Comparison of ENCODE assay signal across 40 cellular contexts in genomic region chr2:121972203-121972602, GRCh38.
"Had no signal": no experiment of that assay in that cellular context is flagged by ENCODE, and none has a peak within 500 bp of the region (broad histone marks: within the 10 kb centered on the region; RNA-seq: fewer than 3 reads in every experiment).

No MANE protein-coding gene starts in this region.

- H3K4me1 Mint-ChIP-seq: activated CD4-positive, alpha-beta memory T cell treated with anti-CD3 and anti-CD28 coated beads, Interleukin-2, amount 10 ng/mL, durations not matched to agents 7 days and 5 days; activated CD8-positive, alpha-beta memory T cell treated with anti-CD3 and anti-CD28 coated beads, Interleukin-2, amount 10 ng/mL, durations not matched to agents 7 days and 5 days; activated naive CD4-positive, alpha-beta T cell treated with anti-CD3 and anti-CD28 coated beads, Interleukin-2, amount 10 ng/mL, durations not matched to agents 7 days and 5 days had no signal

- FAIRE-seq: bronchial epithelial cell, TTC549 had no signal

- H3K27me3 Mint-ChIP-seq: activated naive CD8-positive, alpha-beta T cell had no signal

- H3K27me3 ChIP-seq: ascending aorta, cardiac muscle cell had no signal

- H3K4me3 ChIP-seq: ascending aorta, cardiac muscle cell had no signal

- H3K36me3 Mint-ChIP-seq: activated CD8-positive, alpha-beta memory T cell treated with anti-CD3 and anti-CD28 coated beads, Interleukin-2, amount 10 ng/mL, durations not matched to agents 7 days and 5 days; activated naive CD4-positive, alpha-beta T cell treated with anti-CD3 and anti-CD28 coated beads, Interleukin-2, amount 10 ng/mL, durations not matched to agents 7 days and 5 days; activated naive CD4-positive, alpha-beta T cell treated with anti-CD3 and anti-CD28 coated beads, Interleukin-2, amount 50 U/mL, for 24 hours; activated naive CD8-positive, alpha-beta T cell; activated naive CD8-positive, alpha-beta T cell treated with anti-CD3 and anti-CD28 coated beads, Interleukin-2, amount 10 ng/mL, durations not matched to agents 7 days and 5 days; brain; WTC11 had no signal

- DNase-seq: activated CD4-positive, alpha-beta memory T cell treated with anti-CD3 and anti-CD28 coated beads, Interleukin-2, amount 10 ng/mL, durations not matched to agents 7 days and 5 days; activated CD4-positive, alpha-beta T cell treated with anti-CD3 and anti-CD28 coated beads for 1 hour; activated CD4-positive, alpha-beta T cell treated with anti-CD3 and anti-CD28 coated beads for 36 hours; activated CD4-positive, alpha-beta T cell treated with anti-CD3 and anti-CD28 coated beads for 48 hours; activated CD4-positive, alpha-beta T cell treated with anti-CD3 and anti-CD28 coated beads, Interleukin-2, amount 10 ng/mL, durations not matched to agents 7 days and 5 days; activated CD4-positive, alpha-beta T cell treated with anti-CD3 and anti-CD28 coated beads, Interleukin-2, amount 50 U/mL, for 48 hours; activated CD4-positive, CD25-positive, alpha-beta regulatory T cell; activated CD8-positive, alpha-beta memory T cell treated with anti-CD3 and anti-CD28 coated beads for 24 hours; activated CD8-positive, alpha-beta memory T cell treated with anti-CD3 and anti-CD28 coated beads, Interleukin-2, amount 10 ng/mL, durations not matched to agents 7 days and 5 days; activated CD8-positive, alpha-beta memory T cell treated with anti-CD3 and anti-CD28 coated beads, Interleukin-2, amount 50 U/mL, for 48 hours; activated CD8-positive, alpha-beta T cell treated with anti-CD3 and anti-CD28 coated beads, Interleukin-2, amount 10 ng/mL, durations not matched to agents 7 days and 5 days; activated effector memory CD4-positive, alpha-beta T cell treated with Interleukin-2 at 50 U/mL for 16 hours; activated gamma-delta T cell; activated naive CD4-positive, alpha-beta T cell treated with anti-CD3 and anti-CD28 coated beads, Interleukin-2, amount 10 ng/mL, durations not matched to agents 7 days and 5 days; activated naive CD4-positive, alpha-beta T cell treated with Interleukin-2 at 50 U/mL for 16 hours; activated naive CD8-positive, alpha-beta T cell treated with anti-CD3 and anti-CD28 coated beads, Interleukin-2, amount 10 ng/mL, durations not matched to agents 7 days and 5 days; activated naive CD8-positive, alpha-beta T cell treated with anti-CD3 and anti-CD28 coated beads, Interleukin-2, amount 50 U/mL, for 24 hours; activated T-cell treated with anti-CD3 and anti-CD28 coated beads, Interleukin-2, amount 50 U/mL, for 24 hours; activated T-cell treated with anti-CD3 and anti-CD28 coated beads, Interleukin-2, amount 50 U/mL, for 48 hours; amygdala; anterior cingulate cortex; caudate nucleus; cerebellar nuclear complex; T-helper 1 cell; T-helper 2 cell; T-helper 9 cell; WERI-Rb-1 had no signal

- H3K9me3 ChIP-seq: ascending aorta had no signal

- H3K27ac Mint-ChIP-seq: activated CD4-positive, alpha-beta memory T cell treated with anti-CD3 and anti-CD28 coated beads, Interleukin-2, amount 10 ng/mL, durations not matched to agents 7 days and 5 days; activated CD4-positive, alpha-beta T cell treated with anti-CD3 and anti-CD28 coated beads for 36 hours; activated CD4-positive, alpha-beta T cell treated with anti-CD3 and anti-CD28 coated beads, Interleukin-2, amount 10 ng/mL, durations not matched to agents 7 days and 5 days; activated CD8-positive, alpha-beta memory T cell treated with anti-CD3 and anti-CD28 coated beads, Interleukin-2, amount 10 ng/mL, durations not matched to agents 7 days and 5 days; activated CD8-positive, alpha-beta T cell treated with anti-CD3 and anti-CD28 coated beads, Interleukin-2, amount 10 ng/mL, durations not matched to agents 7 days and 5 days; activated naive CD4-positive, alpha-beta T cell treated with anti-CD3 and anti-CD28 coated beads, Interleukin-2, amount 10 ng/mL, durations not matched to agents 7 days and 5 days; activated naive CD4-positive, alpha-beta T cell treated with anti-CD3 and anti-CD28 coated beads, Interleukin-2, amount 50 U/mL, for 24 hours; activated naive CD8-positive, alpha-beta T cell; activated naive CD8-positive, alpha-beta T cell treated with anti-CD3 and anti-CD28 coated beads, Interleukin-2, amount 10 ng/mL, durations not matched to agents 7 days and 5 days; activated naive CD8-positive, alpha-beta T cell treated with anti-CD3 and anti-CD28 coated beads, Interleukin-2, amount 50 U/mL, for 24 hours; activated T-cell treated with anti-CD3 and anti-CD28 coated beads, Interleukin-2, amount 50 U/mL, for 24 hours; activated T-helper 2 cell treated with anti-CD3 and anti-CD28 coated beads, Interferon-gamma antibody, Interleukin-2, Interleukin-4, amounts not matched to agents 10 μg/mL and 5 μg/mL and 100 μg/mL, durations not matched to agents 14 hours and 24 hours and 36 hours; T-helper 1 cell treated with Interleukin-12 subunit alpha and Interleukin-12 subunit beta and Interleukin-4 antibody, amounts not matched to agents 30 μg/mL and 1 μg/mL, for 36 hours; T-helper 2 cell treated with Interferon-gamma antibody and Interleukin-4, amounts not matched to agents 5 μg/mL and 100 μg/mL, for 36 hours; WTC11 had no signal

- ATAC-seq: activated CD4-positive, alpha-beta T cell treated with anti-CD3 and anti-CD28 coated beads for 36 hours; activated CD4-positive, CD25-positive, alpha-beta regulatory T cell treated with anti-CD3 and anti-CD28 coated beads, Interleukin-2, amount 50 U/mL, for 24 hours; activated CD8-positive, alpha-beta memory T cell treated with anti-CD3 and anti-CD28 coated beads, Interleukin-2, amount 10 ng/mL, durations not matched to agents 7 days and 5 days; activated CD8-positive, alpha-beta T cell treated with anti-CD3 and anti-CD28 coated beads, Interleukin-2, amount 10 ng/mL, durations not matched to agents 7 days and 5 days; activated naive CD8-positive, alpha-beta T cell treated with anti-CD3 and anti-CD28 coated beads, Interleukin-2, amount 50 U/mL, for 24 hours; WTC11 had no signal

- H3K36me3 ChIP-seq: ascending aorta, cardiac muscle cell, WERI-Rb-1 had no signal

- H3K4me3 Mint-ChIP-seq: activated CD4-positive, alpha-beta memory T cell treated with anti-CD3 and anti-CD28 coated beads, Interleukin-2, amount 10 ng/mL, durations not matched to agents 7 days and 5 days; activated CD4-positive, alpha-beta T cell treated with anti-CD3 and anti-CD28 coated beads for 36 hours; activated CD4-positive, alpha-beta T cell treated with anti-CD3 and anti-CD28 coated beads, Interleukin-2, amount 10 ng/mL, durations not matched to agents 7 days and 5 days; activated CD8-positive, alpha-beta memory T cell treated with anti-CD3 and anti-CD28 coated beads, Interleukin-2, amount 10 ng/mL, durations not matched to agents 7 days and 5 days; activated CD8-positive, alpha-beta T cell treated with anti-CD3 and anti-CD28 coated beads, Interleukin-2, amount 10 ng/mL, durations not matched to agents 7 days and 5 days; activated naive CD4-positive, alpha-beta T cell treated with anti-CD3 and anti-CD28 coated beads, Interleukin-2, amount 10 ng/mL, durations not matched to agents 7 days and 5 days; activated naive CD4-positive, alpha-beta T cell treated with anti-CD3 and anti-CD28 coated beads, Interleukin-2, amount 50 U/mL, for 24 hours; activated naive CD8-positive, alpha-beta T cell; activated naive CD8-positive, alpha-beta T cell treated with anti-CD3 and anti-CD28 coated beads, Interleukin-2, amount 10 ng/mL, durations not matched to agents 7 days and 5 days; activated naive CD8-positive, alpha-beta T cell treated with anti-CD3 and anti-CD28 coated beads, Interleukin-2, amount 50 U/mL, for 24 hours; activated T-cell treated with anti-CD3 and anti-CD28 coated beads, Interleukin-2, amount 50 U/mL, for 24 hours; brain; central memory CD8-positive, alpha-beta T cell; T-helper 1 cell treated with Interleukin-12 subunit alpha and Interleukin-12 subunit beta and Interleukin-4 antibody, amounts not matched to agents 30 μg/mL and 1 μg/mL, for 36 hours; T-helper 2 cell treated with Interferon-gamma antibody and Interleukin-4, amounts not matched to agents 5 μg/mL and 100 μg/mL, for 36 hours; WTC11 had no signal

- H3K9me3 Mint-ChIP-seq: activated CD4-positive, alpha-beta memory T cell treated with anti-CD3 and anti-CD28 coated beads, Interleukin-2, amount 10 ng/mL, durations not matched to agents 7 days and 5 days; activated CD4-positive, alpha-beta T cell treated with anti-CD3 and anti-CD28 coated beads, Interleukin-2, amount 10 ng/mL, durations not matched to agents 7 days and 5 days; activated naive CD4-positive, alpha-beta T cell treated with anti-CD3 and anti-CD28 coated beads, Interleukin-2, amount 10 ng/mL, durations not matched to agents 7 days and 5 days; activated naive CD4-positive, alpha-beta T cell treated with anti-CD3 and anti-CD28 coated beads, Interleukin-2, amount 50 U/mL, for 24 hours; activated naive CD8-positive, alpha-beta T cell treated with anti-CD3 and anti-CD28 coated beads, Interleukin-2, amount 10 ng/mL, durations not matched to agents 7 days and 5 days; activated naive CD8-positive, alpha-beta T cell treated with anti-CD3 and anti-CD28 coated beads, Interleukin-2, amount 50 U/mL, for 24 hours; activated T-cell treated with anti-CD3 and anti-CD28 coated beads, Interleukin-2, amount 50 U/mL, for 24 hours; activated T-helper 2 cell treated with anti-CD3 and anti-CD28 coated beads, Interferon-gamma antibody, Interleukin-2, Interleukin-4, amounts not matched to agents 10 μg/mL and 5 μg/mL and 100 μg/mL, durations not matched to agents 14 hours and 24 hours and 36 hours; brain; central memory CD8-positive, alpha-beta T cell; T-helper 1 cell treated with Interleukin-12 subunit alpha and Interleukin-12 subunit beta and Interleukin-4 antibody, amounts not matched to agents 30 μg/mL and 1 μg/mL, for 36 hours; T-helper 2 cell treated with Interferon-gamma antibody and Interleukin-4, amounts not matched to agents 5 μg/mL and 100 μg/mL, for 36 hours; WTC11 had no signal

- H3K27ac ChIP-seq: ascending aorta, cardiac muscle cell, WERI-Rb-1 had no signal
